8 cellular contexts compared by ENCODE assay signal in genomic region chr1:173429517-173430477, GRCh38.
DNase-seq lines count a peak whose midpoint lies in the region; TF ChIP-seq lines count a peak whose summit lies in the region.

No MANE protein-coding gene starts in this region.

- POLR2A ChIA-PET in HEK293 (lab: Yijun Ruan, JAX): interaction anchor here (1.2 to 1.3 kb wide), 2 partner anchors 47 to 439 kb away, joined by 4 to 5 read pairs; partner anchors contain the start of genes GAS5, PRDX6 and ZBTB37

- DNase-seq in GM06990 (ENCODE audit: extremely low read depth, insufficient read length) (no peak), NCI-H146 (lab: John Stamatoyannopoulos, UW) (peak; percentile 22), caudate nucleus (lab: John Stamatoyannopoulos, UW) (peak in 59 of 61 donors; percentile 9 to 97 (median 76)), kidney glomerular epithelial cell (lab: John Stamatoyannopoulos, UW) (peak; percentile 36), NCI-H2081 treated with DMSO at 0.1 percent for 48 hours (lab: John Stamatoyannopoulos, UW) (no peak)
- DNase-seq in stimulated activated CD4-positive, alpha-beta T cell treated with anti-CD3 and anti-CD28 coated beads, Interleukin-12 subunit alpha, Interleukin-12 subunit beta, amount 100 ng/mL, for 48 hours (ENCODE audit: low read depth in 2 of 3, low spot score in 1 of 3): peak; percentile 43 to 61 (median 56)

- H3K9me3 ChIP-seq in HEK293 (ENCODE audit: control insufficient read depth, insufficient read depth, low read depth, low read length): no peaks in the 10 kb centered on the region

- peak; percentile 93 for TF ChIP-seq CTCF in GM06990 (IDR thresholded peaks at IDR 0.05; ENCODE audit: insufficient read depth, low read length, poor library complexity, severe bottlenecking)
- no peak for TF ChIP-seq CTCF in HEK293 (tag by site-specific recombination; IDR thresholded peaks at IDR 0.05)
- peak; percentile 43 for TF ChIP-seq CTCF in WI38 (IDR thresholded peaks at IDR 0.05; ENCODE audit: low read depth, low read length)

- H3K4me1 ChIP-seq in HEK293 (ENCODE audit: control insufficient read depth, insufficient read depth, low read length): no peaks in the 10 kb centered on the region

- CTCF ChIA-PET in HEK293 (lab: Yijun Ruan, JAX): interaction anchor here (0.6 to 3.6 kb wide), 25 partner anchors 10 to 1297 kb away, joined by 3 to 26 read pairs (median 4); partner anchors contain the start of genes CENPL, DARS2 and KLHL20

- H3K27ac ChIP-seq in HEK293 (ENCODE audit: extremely low read depth, low read depth, low read length): no peak overlapping the region
- peak overlapping the region; percentile 60 for H3K27ac ChIP-seq in caudate nucleus (ENCODE audit: low read depth, low read length)

- H3K36me3 ChIP-seq in GM06990 (ENCODE audit: control insufficient read depth, insufficient read depth, low read length) (no peaks in the 10 kb centered on the region), HEK293 (ENCODE audit: control insufficient read depth in 2 of 2, insufficient read depth in 1 of 2, low read length in 2 of 2) (no peaks in the 10 kb centered on the region)

- H3K27me3 ChIP-seq in GM06990 (replicated peaks; ENCODE audit: control insufficient read depth, insufficient read depth, low read length): no peaks in the 10 kb centered on the region

- H3K4me3 ChIP-seq in GM06990 (replicated peaks; ENCODE audit: low read depth, low read length): no peak overlapping the region; the same call in 1 of the 2 replicates
- H3K4me3 ChIP-seq in HEK293 (ENCODE audit: low read depth, low read length): no peak overlapping the region
- H3K4me3 ChIP-seq in WI38 (ENCODE audit: low read depth, low read length): peak overlapping the region; percentile 47

TF ChIP-seq in HEK293, 187 proteins besides CTCF, POLR2A, EP300 and RAD21:
- TF ChIP-seq ZFHX2 (tag by site-specific recombination; conservative IDR thresholded peaks at IDR 0.05) (peak; percentile 51), EGR2 (tag by site-specific recombination; IDR thresholded peaks at IDR 0.05; ENCODE audit: low read depth) (0 out of 2 replicates have a peak, but pooled peaks have one; percentile 38), ZNF221 (tag by site-specific recombination; IDR thresholded peaks at IDR 0.05; ENCODE audit: borderline replicate concordance) (no peak)

Comparison
In these comparisons a context has a peak if more than half of its experiments do, and no peak if none do; other contexts are left out.
1. DNase-seq: peak in NCI-H146 (single experiment), caudate nucleus (59 of 61), kidney glomerular epithelial cell (single experiment) and stimulated activated CD4-positive, alpha-beta T cell treated with anti-CD3 and anti-CD28 coated beads, Interleukin-12 subunit alpha, Interleukin-12 subunit beta, amount 100 ng/mL, for 48 hours (3 of 3); none in GM06990 (single experiment) and NCI-H2081 treated with DMSO at 0.1 percent for 48 hours (single experiment).